1 cellular context compared by ENCODE assay signal in the genomic region with DNA sequence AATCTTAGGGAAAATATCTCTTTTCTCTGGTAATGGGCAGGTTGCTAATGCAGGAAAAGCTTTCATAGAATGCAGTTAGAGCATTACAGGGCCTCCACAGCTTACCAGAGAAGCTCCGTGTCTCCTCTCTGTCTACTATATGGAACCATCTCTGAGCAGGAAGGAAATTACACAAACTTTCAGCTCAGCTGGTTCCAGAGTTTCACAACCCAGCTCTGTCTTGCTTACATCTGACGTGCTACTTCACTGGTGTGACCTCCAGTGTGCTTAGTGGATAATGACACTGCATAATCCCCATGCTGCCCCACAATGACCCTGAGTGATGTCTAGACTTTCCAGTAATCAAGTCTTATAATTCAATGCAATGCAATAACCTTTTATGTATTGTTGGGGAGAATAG.
TF ChIP-seq lines count a peak whose summit lies in the region.

No MANE protein-coding gene starts in this region.

TF ChIP-seq in HepG2, 621 proteins besides CTCF, POLR2A, EP300 and RAD21 (continued from another document and continues in another):
- no peak for TF ChIP-seq NFKB2 (CRISPR knock-in tag; IDR thresholded peaks at IDR 0.05; ENCODE audit: borderline replicate concordance)
- no peak for TF ChIP-seq HNRNPK (IDR thresholded peaks at IDR 0.05; ENCODE audit: low read depth, low read length, poor library complexity, severe bottlenecking)
- no peak for TF ChIP-seq SRSF1 (optimal IDR thresholded peaks at IDR 0.05; ENCODE audit: low read depth, low read length)
- TF ChIP-seq ZC3H4 (CRISPR knock-in tag; IDR thresholded peaks at IDR 0.05; ENCODE audit: borderline replicate concordance) = no peak
- no peak for TF ChIP-seq SATB2 (CRISPR knock-in tag; IDR thresholded peaks at IDR 0.05)
- TF ChIP-seq RELA (CRISPR knock-in tag; IDR thresholded peaks at IDR 0.05) = no peak
- TF ChIP-seq ZNF510 (CRISPR knock-in tag; IDR thresholded peaks at IDR 0.05; ENCODE audit: low read depth) = no peak
- TF ChIP-seq, protein P1, sequence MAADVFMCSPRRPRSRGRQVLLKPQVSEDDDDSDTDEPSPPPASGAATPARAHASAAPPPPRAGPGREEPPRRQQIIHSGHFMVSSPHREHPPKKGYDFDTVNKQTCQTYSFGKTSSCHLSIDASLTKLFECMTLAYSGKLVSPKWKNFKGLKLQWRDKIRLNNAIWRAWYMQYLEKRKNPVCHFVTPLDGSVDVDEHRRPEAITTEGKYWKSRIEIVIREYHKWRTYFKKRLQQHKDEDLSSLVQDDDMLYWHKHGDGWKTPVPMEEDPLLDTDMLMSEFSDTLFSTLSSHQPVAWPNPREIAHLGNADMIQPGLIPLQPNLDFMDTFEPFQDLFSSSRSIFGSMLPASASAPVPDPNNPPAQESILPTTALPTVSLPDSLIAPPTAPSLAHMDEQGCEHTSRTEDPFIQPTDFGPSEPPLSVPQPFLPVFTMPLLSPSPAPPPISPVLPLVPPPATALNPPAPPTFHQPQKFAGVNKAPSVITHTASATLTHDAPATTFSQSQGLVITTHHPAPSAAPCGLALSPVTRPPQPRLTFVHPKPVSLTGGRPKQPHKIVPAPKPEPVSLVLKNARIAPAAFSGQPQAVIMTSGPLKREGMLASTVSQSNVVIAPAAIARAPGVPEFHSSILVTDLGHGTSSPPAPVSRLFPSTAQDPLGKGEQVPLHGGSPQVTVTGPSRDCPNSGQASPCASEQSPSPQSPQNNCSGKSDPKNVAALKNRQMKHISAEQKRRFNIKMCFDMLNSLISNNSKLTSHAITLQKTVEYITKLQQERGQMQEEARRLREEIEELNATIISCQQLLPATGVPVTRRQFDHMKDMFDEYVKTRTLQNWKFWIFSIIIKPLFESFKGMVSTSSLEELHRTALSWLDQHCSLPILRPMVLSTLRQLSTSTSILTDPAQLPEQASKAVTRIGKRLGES (CRISPR knock-in tag; IDR thresholded peaks at IDR 0.05; ENCODE audit: borderline replicate concordance) = no peak
- TF ChIP-seq, protein P2, sequence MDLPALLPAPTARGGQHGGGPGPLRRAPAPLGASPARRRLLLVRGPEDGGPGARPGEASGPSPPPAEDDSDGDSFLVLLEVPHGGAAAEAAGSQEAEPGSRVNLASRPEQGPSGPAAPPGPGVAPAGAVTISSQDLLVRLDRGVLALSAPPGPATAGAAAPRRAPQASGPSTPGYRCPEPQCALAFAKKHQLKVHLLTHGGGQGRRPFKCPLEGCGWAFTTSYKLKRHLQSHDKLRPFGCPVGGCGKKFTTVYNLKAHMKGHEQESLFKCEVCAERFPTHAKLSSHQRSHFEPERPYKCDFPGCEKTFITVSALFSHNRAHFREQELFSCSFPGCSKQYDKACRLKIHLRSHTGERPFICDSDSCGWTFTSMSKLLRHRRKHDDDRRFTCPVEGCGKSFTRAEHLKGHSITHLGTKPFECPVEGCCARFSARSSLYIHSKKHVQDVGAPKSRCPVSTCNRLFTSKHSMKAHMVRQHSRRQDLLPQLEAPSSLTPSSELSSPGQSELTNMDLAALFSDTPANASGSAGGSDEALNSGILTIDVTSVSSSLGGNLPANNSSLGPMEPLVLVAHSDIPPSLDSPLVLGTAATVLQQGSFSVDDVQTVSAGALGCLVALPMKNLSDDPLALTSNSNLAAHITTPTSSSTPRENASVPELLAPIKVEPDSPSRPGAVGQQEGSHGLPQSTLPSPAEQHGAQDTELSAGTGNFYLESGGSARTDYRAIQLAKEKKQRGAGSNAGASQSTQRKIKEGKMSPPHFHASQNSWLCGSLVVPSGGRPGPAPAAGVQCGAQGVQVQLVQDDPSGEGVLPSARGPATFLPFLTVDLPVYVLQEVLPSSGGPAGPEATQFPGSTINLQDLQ (CRISPR knock-in tag; IDR thresholded peaks at IDR 0.05) = no peak
- no peak for TF ChIP-seq LCORL (IDR thresholded peaks at IDR 0.05)
- TF ChIP-seq LCORL (CRISPR knock-in tag; IDR thresholded peaks at IDR 0.05) = no peak
- peak; percentile 43; the same call in 1 of the 2 replicates for TF ChIP-seq ZNF292 (CRISPR knock-in tag; IDR thresholded peaks at IDR 0.05; ENCODE audit: borderline replicate concordance, low read depth)
- TF ChIP-seq HMG20B (CRISPR knock-in tag; conservative IDR thresholded peaks at IDR 0.05) = no peak
- TF ChIP-seq TRIM22 (IDR thresholded peaks at IDR 0.05) = no peak
- no peak for TF ChIP-seq PHF21A (CRISPR knock-in tag; IDR thresholded peaks at IDR 0.05)
- no peak for TF ChIP-seq ZBTB7A (CRISPR knock-in tag; IDR thresholded peaks at IDR 0.05)
- no peak for TF ChIP-seq NRL (CRISPR knock-in tag; IDR thresholded peaks at IDR 0.05; ENCODE audit: borderline replicate concordance)
- TF ChIP-seq GTF2F1 (IDR thresholded peaks at IDR 0.05; ENCODE audit: low read length) = no peak
- TF ChIP-seq KMT2A (CRISPR knock-in tag; IDR thresholded peaks at IDR 0.05) = no peak
- TF ChIP-seq, protein P3, sequence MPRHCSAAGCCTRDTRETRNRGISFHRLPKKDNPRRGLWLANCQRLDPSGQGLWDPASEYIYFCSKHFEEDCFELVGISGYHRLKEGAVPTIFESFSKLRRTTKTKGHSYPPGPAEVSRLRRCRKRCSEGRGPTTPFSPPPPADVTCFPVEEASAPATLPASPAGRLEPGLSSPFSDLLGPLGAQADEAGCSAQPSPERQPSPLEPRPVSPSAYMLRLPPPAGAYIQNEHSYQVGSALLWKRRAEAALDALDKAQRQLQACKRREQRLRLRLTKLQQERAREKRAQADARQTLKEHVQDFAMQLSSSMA (CRISPR knock-in tag; IDR thresholded peaks at IDR 0.05) = no peak
- TF ChIP-seq ZNF101 (CRISPR knock-in tag; IDR thresholded peaks at IDR 0.05; ENCODE audit: borderline replicate concordance, low read depth) = no peak
- no peak for TF ChIP-seq ZFP90 (CRISPR knock-in tag; IDR thresholded peaks at IDR 0.05; ENCODE audit: borderline replicate concordance)
- no peak for TF ChIP-seq MED13 (CRISPR knock-in tag; IDR thresholded peaks at IDR 0.05)
- no peak for TF ChIP-seq ZNF788 (CRISPR knock-in tag; IDR thresholded peaks at IDR 0.05; ENCODE audit: borderline replicate concordance)
- no peak for TF ChIP-seq HNF4G (IDR thresholded peaks at IDR 0.05; ENCODE audit: borderline replicate concordance, low read depth, low read length)
- TF ChIP-seq HNF4G (CRISPR knock-in tag; IDR thresholded peaks at IDR 0.05; ENCODE audit: borderline replicate concordance, low read depth) = 0 out of 2 replicates have a peak, but pooled peaks have one; percentile 26
- TF ChIP-seq ZNF350 (CRISPR knock-in tag; IDR thresholded peaks at IDR 0.05; ENCODE audit: borderline replicate concordance, low read depth) = no peak
- TF ChIP-seq AKAP8 (CRISPR knock-in tag; IDR thresholded peaks at IDR 0.05) = no peak
- no peak for TF ChIP-seq ZNF598 (CRISPR knock-in tag; IDR thresholded peaks at IDR 0.05; ENCODE audit: borderline replicate concordance)
- TF ChIP-seq RFX3 (CRISPR knock-in tag; IDR thresholded peaks at IDR 0.05) = no peak
- no peak for TF ChIP-seq BRF2 (CRISPR knock-in tag; IDR thresholded peaks at IDR 0.05)
- TF ChIP-seq GTF3A (CRISPR knock-in tag; conservative IDR thresholded peaks at IDR 0.05) = no peak
- no peak for TF ChIP-seq MTF1 (CRISPR knock-in tag; IDR thresholded peaks at IDR 0.05)
- TF ChIP-seq TBX2 (CRISPR knock-in tag; IDR thresholded peaks at IDR 0.05; ENCODE audit: borderline replicate concordance) = no peak
- no peak for TF ChIP-seq RFX5 (IDR thresholded peaks at IDR 0.05; ENCODE audit: low read depth, low read length)
- no peak for TF ChIP-seq SMAD1 (CRISPR knock-in tag; IDR thresholded peaks at IDR 0.05; ENCODE audit: borderline replicate concordance, low read depth)
- no peak for TF ChIP-seq ZNF704 (CRISPR knock-in tag; IDR thresholded peaks at IDR 0.05; ENCODE audit: borderline replicate concordance)
- peak; percentile 16; the same call in 1 of the 2 replicates for TF ChIP-seq GABPB1 (CRISPR knock-in tag; IDR thresholded peaks at IDR 0.05)
- no peak for TF ChIP-seq RAD51 (IDR thresholded peaks at IDR 0.05; ENCODE audit: borderline replicate concordance)
- no peak for TF ChIP-seq ZNF709 (CRISPR knock-in tag; IDR thresholded peaks at IDR 0.05)
- TF ChIP-seq DNMT3B (CRISPR knock-in tag; conservative IDR thresholded peaks at IDR 0.05) = no peak
- TF ChIP-seq ZNF878 (CRISPR knock-in tag; IDR thresholded peaks at IDR 0.05) = no peak
- TF ChIP-seq KDM2A (CRISPR knock-in tag; IDR thresholded peaks at IDR 0.05; ENCODE audit: borderline replicate concordance, low read depth) = no peak
- TF ChIP-seq ZNF800 (CRISPR knock-in tag; IDR thresholded peaks at IDR 0.05) = no peak
- TF ChIP-seq ZFY (CRISPR knock-in tag; IDR thresholded peaks at IDR 0.05) = no peak
- TF ChIP-seq ZNF333 (CRISPR knock-in tag; IDR thresholded peaks at IDR 0.05; ENCODE audit: borderline replicate concordance) = no peak
- TF ChIP-seq CREB1 (IDR thresholded peaks at IDR 0.05) = peak; percentile 72
- peak; percentile 83 for TF ChIP-seq CREB1 (CRISPR knock-in tag; IDR thresholded peaks at IDR 0.05)
- TF ChIP-seq NFE2L2 (IDR thresholded peaks at IDR 0.05; ENCODE audit: low read length) = peak; percentile 86
- TF ChIP-seq ZBTB21 (CRISPR knock-in tag; IDR thresholded peaks at IDR 0.05) = peak; percentile 85
- TF ChIP-seq HMG20A (CRISPR knock-in tag; IDR thresholded peaks at IDR 0.05; ENCODE audit: borderline replicate concordance) = peak; percentile 60; the same call in 1 of the 2 replicates
- TF ChIP-seq MIER3 (CRISPR knock-in tag; IDR thresholded peaks at IDR 0.05; ENCODE audit: borderline replicate concordance) = peak; percentile 57; the same call in 1 of the 2 replicates
- peak; percentile 38; the same call in 1 of the 2 replicates for TF ChIP-seq ATF1 (CRISPR knock-in tag; IDR thresholded peaks at IDR 0.05)
- TF ChIP-seq, protein P4, sequence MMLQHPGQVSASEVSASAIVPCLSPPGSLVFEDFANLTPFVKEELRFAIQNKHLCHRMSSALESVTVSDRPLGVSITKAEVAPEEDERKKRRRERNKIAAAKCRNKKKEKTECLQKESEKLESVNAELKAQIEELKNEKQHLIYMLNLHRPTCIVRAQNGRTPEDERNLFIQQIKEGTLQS (CRISPR knock-in tag; IDR thresholded peaks at IDR 0.05) = no peak
- no peak for TF ChIP-seq HMGA1 (CRISPR knock-in tag; conservative IDR thresholded peaks at IDR 0.05)
- no peak for TF ChIP-seq WIZ (CRISPR knock-in tag; IDR thresholded peaks at IDR 0.05)
- no peak for TF ChIP-seq FLYWCH1 (CRISPR knock-in tag; IDR thresholded peaks at IDR 0.05)
- no peak for TF ChIP-seq GZF1 (CRISPR knock-in tag; IDR thresholded peaks at IDR 0.05)
- no peak for TF ChIP-seq KAT2B (IDR thresholded peaks at IDR 0.05; ENCODE audit: borderline replicate concordance, low read depth, low read length)
- no peak for TF ChIP-seq SMYD3 (CRISPR knock-in tag; IDR thresholded peaks at IDR 0.05)
- peak; percentile 63 for TF ChIP-seq FOXA3 (CRISPR knock-in tag; IDR thresholded peaks at IDR 0.05)
